Comparison of ENCODE assay signal across 1 cellular context in genomic region chr22:33510429-33510904, GRCh38.
A peak's percentile ranks its signal among the peaks of the same experiment; 100 is the strongest.
TF ChIP-seq lines count a peak whose summit lies in the region.

No MANE protein-coding gene starts in this region.

TF ChIP-seq in HepG2, 621 proteins besides CTCF, POLR2A, EP300 and RAD21 (continued from another document and continues in another):
- TF ChIP-seq ZBTB43 (CRISPR knock-in tag; conservative IDR thresholded peaks at IDR 0.05) (peak; percentile 89), ZNF816 (CRISPR knock-in tag; IDR thresholded peaks at IDR 0.05; ENCODE audit: borderline replicate concordance) (peak; percentile 62; the same call in 1 of the 2 replicates), MIXL1 (CRISPR knock-in tag; IDR thresholded peaks at IDR 0.05) (peak; percentile 72; the same call in 1 of the 2 replicates), HES4 (CRISPR knock-in tag; IDR thresholded peaks at IDR 0.05; ENCODE audit: borderline replicate concordance) (no peak), ZBTB1 (CRISPR knock-in tag; IDR thresholded peaks at IDR 0.05; ENCODE audit: borderline replicate concordance) (no peak), ZNF7 (CRISPR knock-in tag; IDR thresholded peaks at IDR 0.05) (peak; percentile 56; the same call in 1 of the 2 replicates), NCOR1 (IDR thresholded peaks at IDR 0.05; ENCODE audit: borderline replicate concordance, low read length) (peak; percentile 72), ZNF136 (CRISPR knock-in tag; IDR thresholded peaks at IDR 0.05; ENCODE audit: low read depth) (0 out of 2 replicates have a peak, but pooled peaks have one; percentile 66), HNF1B (CRISPR knock-in tag; IDR thresholded peaks at IDR 0.05) (peak; percentile 62; the same call in 1 of the 2 replicates), FOXP4 (CRISPR knock-in tag; IDR thresholded peaks at IDR 0.05) (peak; percentile 91), ATF3 (CRISPR knock-in tag; IDR thresholded peaks at IDR 0.05) (peak; percentile 95), ZNF770 (CRISPR knock-in tag; IDR thresholded peaks at IDR 0.05) (peak; percentile 100), ARNTL (CRISPR knock-in tag; IDR thresholded peaks at IDR 0.05) (0 out of 2 replicates have a peak, but pooled peaks have one; percentile 57), GMEB1 (CRISPR knock-in tag; IDR thresholded peaks at IDR 0.05; ENCODE audit: borderline replicate concordance) (peak; percentile 56; the same call in 1 of the 2 replicates), ZNF282 (IDR thresholded peaks at IDR 0.05; ENCODE audit: partially characterized antibody) (no peak), HNF4A (CRISPR knock-in tag; IDR thresholded peaks at IDR 0.05) (peak; percentile 93), ZNF644 (CRISPR knock-in tag; IDR thresholded peaks at IDR 0.05; ENCODE audit: low read depth) (peak; percentile 87), ZNF484 (CRISPR knock-in tag; IDR thresholded peaks at IDR 0.05; ENCODE audit: borderline replicate concordance, low read depth) (no peak), ZNF777 (CRISPR knock-in tag; IDR thresholded peaks at IDR 0.05) (no peak), THYN1 (CRISPR knock-in tag; IDR thresholded peaks at IDR 0.05; ENCODE audit: borderline replicate concordance, low read depth) (no peak), POGK (CRISPR knock-in tag; conservative IDR thresholded peaks at IDR 0.05) (0 out of 2 replicates have a peak, but pooled peaks have one; percentile 46), TRIM24 (CRISPR knock-in tag; IDR thresholded peaks at IDR 0.05) (peak; percentile 80), ZNF350 (CRISPR knock-in tag; IDR thresholded peaks at IDR 0.05; ENCODE audit: borderline replicate concordance, low read depth) (0 out of 2 replicates have a peak, but pooled peaks have one; percentile 20), ZNF512 (CRISPR knock-in tag; IDR thresholded peaks at IDR 0.05) (no peak), ZMYM2 (CRISPR knock-in tag; IDR thresholded peaks at IDR 0.05) (peak; percentile 99), THAP9 (CRISPR knock-in tag; IDR thresholded peaks at IDR 0.05; ENCODE audit: borderline replicate concordance) (peak; percentile 46; the same call in 1 of the 2 replicates), RXRB (CRISPR knock-in tag; IDR thresholded peaks at IDR 0.05; ENCODE audit: borderline replicate concordance) (peak; percentile 80; the same call in 1 of the 2 replicates), HOMEZ (CRISPR knock-in tag; IDR thresholded peaks at IDR 0.05; ENCODE audit: low read depth) (peak; percentile 32; the same call in 1 of the 2 replicates), ZNF317 (CRISPR knock-in tag; IDR thresholded peaks at IDR 0.05) (peak; percentile 76; the same call in 1 of the 2 replicates), POLR2AphosphoS2 (IDR thresholded peaks at IDR 0.05; ENCODE audit: low read depth, low read length) (no peak), MXD1 (CRISPR knock-in tag; IDR thresholded peaks at IDR 0.05) (no peak), NFKB2 (CRISPR knock-in tag; IDR thresholded peaks at IDR 0.05; ENCODE audit: borderline replicate concordance) (0 out of 2 replicates have a peak, but pooled peaks have one; percentile 55), MBD4 (IDR thresholded peaks at IDR 0.05; ENCODE audit: borderline replicate concordance, low read length) (no peak), ERF (CRISPR knock-in tag; IDR thresholded peaks at IDR 0.05) (0 out of 2 replicates have a peak, but pooled peaks have one; percentile 51), TARDBP (CRISPR knock-in tag; IDR thresholded peaks at IDR 0.05) (peak; percentile 87; the same call in 1 of the 2 replicates), HNF4G (IDR thresholded peaks at IDR 0.05; ENCODE audit: borderline replicate concordance, low read depth, low read length) (peak; percentile 80), HNF4G (CRISPR knock-in tag; IDR thresholded peaks at IDR 0.05; ENCODE audit: borderline replicate concordance, low read depth) (peak; percentile 52; the same call in 1 of the 2 replicates), ZNF737 (CRISPR knock-in tag; IDR thresholded peaks at IDR 0.05; ENCODE audit: borderline replicate concordance) (no peak), ZNF331 (CRISPR knock-in tag; IDR thresholded peaks at IDR 0.05) (peak; percentile 29; the same call in 1 of the 2 replicates)
